In genomic region chr1:182616130-182617074, GRCh38 we compare ENCODE assay signal across 8 cellular contexts. TPM values are rescaled to one million over a fixed set of nuclear protein-coding genes. Genes with fewer than 3 reads are reported as not detected.
DNase-seq lines count a peak whose midpoint lies in the region; ATAC-seq and TF ChIP-seq lines count a peak whose summit lies in the region.

No MANE protein-coding gene starts in this region.

- peaks cover 0 to 17% (median 0%) of the 10 kb centered on the region in 3 experiments for H3K27me3 ChIP-seq in neuronal stem cell (ENCODE audit: control insufficient read depth in 3 of 3, insufficient read depth in 3 of 3, low read depth in 1 of 3, low read length in 3 of 3)
- H3K27me3 ChIP-seq in stomach smooth muscle (ENCODE audit: control insufficient read depth in 1 of 2, insufficient read depth in 2 of 2, low read length in 2 of 2) = no peaks in the 10 kb centered on the region

- TF ChIP-seq POLR2A in erythroblast (IDR thresholded peaks at IDR 0.05; ENCODE audit: low read length) = peak; percentile 49

- no peak overlapping the region for H3K23ac ChIP-seq in neuronal stem cell (ENCODE audit: low read depth, low read length, poor library complexity)

- H2BK12ac ChIP-seq in neuronal stem cell (ENCODE audit: low read length) = peak overlapping the region; percentile 78

- WGBS in neuronal stem cell (ENCODE audit: extremely low coverage in 2 of 2, insufficient read length in 2 of 2, insufficient replicate concordance in 1 of 2), 2 donors = no CpG with 5 or more reads among the region's 19 CpGs

- ATAC-seq in GM19351 (IDR thresholded peaks at IDR 0.05; ENCODE audit: unreplicated experiment) = peak; percentile 78
- ATAC-seq in HG03460 (IDR thresholded peaks at IDR 0.05; ENCODE audit: unreplicated experiment) = peak; percentile 68

- H3K18ac ChIP-seq in neuronal stem cell (ENCODE audit: low read length) = peak overlapping the region; percentile 86

- no peak overlapping the region for H2BK15ac ChIP-seq in neuronal stem cell (ENCODE audit: low read length)

- H3K9ac ChIP-seq in neuronal stem cell (ENCODE audit: low read depth, low read length, poor library complexity) (no peak overlapping the region), stomach smooth muscle (ENCODE audit: low read length in 2 of 2) (peak overlapping the region in 1 of 2 donors; percentile 31)

- peak; percentile 50 to 66 for DNase-seq in AML-193 (lab: John Stamatoyannopoulos, UW)
- DNase-seq in NCI-H69 (lab: John Stamatoyannopoulos, UW) = peak; percentile 100
- peak; percentile 70 for DNase-seq in activated CD8-positive, alpha-beta memory T cell treated with anti-CD3 and anti-CD28 coated beads, Interleukin-2, amount 50 U/mL, for 1 hour (ENCODE audit: extremely low read depth)
- DNase-seq in erythroblast (lab: John Stamatoyannopoulos, UW) = peak; percentile 68 to 90
- DNase-seq in neuronal stem cell (ENCODE audit: low spot score) = peak; percentile 61

- H3K27ac ChIP-seq in neuronal stem cell (replicated peaks; ENCODE audit: low read length) = peak overlapping the region; percentile 98
- peak overlapping the region; percentile 83 for H3K27ac ChIP-seq in stomach smooth muscle (ENCODE audit: low read length)

- peaks cover 37 to 40% of the 10 kb centered on the region in 2 donors for H3K4me1 ChIP-seq in neuronal stem cell (ENCODE audit: control insufficient read depth in 2 of 2, insufficient read depth in 1 of 2, low read depth in 1 of 2, low read length in 2 of 2)
- peaks cover 18% of the 10 kb centered on the region for H3K4me1 ChIP-seq in stomach smooth muscle (ENCODE audit: control insufficient read depth, insufficient read depth, low read length)

- no peak overlapping the region for H4K91ac ChIP-seq in neuronal stem cell (ENCODE audit: low read depth, low read length, poor library complexity)

- H2BK5ac ChIP-seq in neuronal stem cell (ENCODE audit: low read length) = no peak overlapping the region

- H2AFZ ChIP-seq in neuronal stem cell (ENCODE audit: low read length) = peak overlapping the region; percentile 96

- H3K4me3 ChIP-seq in neuronal stem cell (ENCODE audit: low read length in 2 of 2) (peak overlapping the region in 1 of 2 donors; percentile 40), stomach smooth muscle (ENCODE audit: low read length in 2 of 2) (peak overlapping the region; percentile 40 to 72)

- no peak overlapping the region for H3K4ac ChIP-seq in neuronal stem cell (ENCODE audit: low read length)

- H3K9me3 ChIP-seq in neuronal stem cell (replicated peaks in 1 of 2; ENCODE audit: control insufficient read depth in 2 of 2, insufficient read depth in 1 of 2, low read depth in 1 of 2, low read length in 2 of 2) (no peaks in the 10 kb centered on the region), stomach smooth muscle (ENCODE audit: control insufficient read depth in 2 of 2, low read length in 2 of 2) (no peaks in the 10 kb centered on the region)

- H2AK5ac ChIP-seq in neuronal stem cell (ENCODE audit: low read depth, low read length) = peak overlapping the region; percentile 17

- H4K8ac ChIP-seq in neuronal stem cell (ENCODE audit: low read depth, low read length) = no peak overlapping the region

- no peak overlapping the region for H3K14ac ChIP-seq in neuronal stem cell (ENCODE audit: low read length)

- H3K4me2 ChIP-seq in neuronal stem cell (ENCODE audit: insufficient read depth, low read length, poor library complexity, severe bottlenecking) = peak overlapping the region; percentile 80

- H3K36me3 ChIP-seq in neuronal stem cell (replicated peaks in 1 of 2; ENCODE audit: control insufficient read depth in 2 of 2, insufficient read depth in 2 of 2, low read length in 2 of 2) (no peaks in the 10 kb centered on the region), stomach smooth muscle (ENCODE audit: control insufficient read depth in 2 of 2, insufficient read depth in 2 of 2, low read length in 2 of 2) (no peaks in the 10 kb centered on the region)

- no peak overlapping the region for H2BK120ac ChIP-seq in neuronal stem cell (ENCODE audit: low read depth, low read length)

- no peaks in the 10 kb centered on the region for H3K79me1 ChIP-seq in neuronal stem cell (ENCODE audit: low read depth, low read length)

RNA-seq across cellular contexts. Expression of gene RGS16, which starts 12.2 kb away (rescaled TPM):
- 17.7 TPM for polyA plus RNA-seq in neuronal stem cell (2013, experiment 1 of 2)
- 17.6 TPM for polyA plus RNA-seq in neuronal stem cell (2013, experiment 2 of 2)

RNA-seq across cellular contexts. Expression of gene RNASEL, which starts 27.3 kb away (rescaled TPM):
- polyA plus RNA-seq in neuronal stem cell (2013, experiment 1 of 2) = 1.4 TPM
- 1.5 TPM for polyA plus RNA-seq in neuronal stem cell (2013, experiment 2 of 2)
